ENCODE assay signal across 1 cellular context in genomic region chr20:39089029-39089428, GRCh38.
TF ChIP-seq lines count a peak whose summit lies in the region.

No MANE protein-coding gene starts in this region.

TF ChIP-seq in HEK293, 187 proteins besides CTCF, POLR2A, EP300 and RAD21 (continued from another document):
- no peak for TF ChIP-seq ZNF626 (tag by site-specific recombination; IDR thresholded peaks at IDR 0.05)
